Comparison of ENCODE assay signal across 9 cellular contexts in genomic region chr3:48636149-48636548, GRCh38. TPM values are rescaled to one million over a fixed set of nuclear protein-coding genes. Genes with fewer than 3 reads are reported as not detected.
DNase-seq lines count a peak whose midpoint lies in the region; ATAC-seq and TF ChIP-seq lines count a peak whose summit lies in the region.
"Had no signal": no experiment of that assay in that cellular context is flagged by ENCODE, and none has a peak within 500 bp of the region (broad histone marks: within the 10 kb centered on the region; RNA-seq: fewer than 3 reads in every experiment).

No MANE protein-coding gene starts in this region.

- no peaks in the 10 kb centered on the region for H3K9me3 ChIP-seq in body of pancreas
- H3K9me3 ChIP-seq in lower lobe of right lung: no peaks in the 10 kb centered on the region
- no peaks in the 10 kb centered on the region for H3K9me3 ChIP-seq in tibial nerve

- no peak for DNase-seq in activated naive CD4-positive, alpha-beta T cell treated with anti-CD3 and anti-CD28 coated beads for 36 hours
- DNase-seq in activated naive CD4-positive, alpha-beta T cell (lab: John Stamatoyannopoulos, UW): no peak
- DNase-seq in body of pancreas (no peak), lower lobe of right lung (no peak), tibial nerve (ENCODE audit: low spot score in 2 of 2) (no peak), C1 segment of cervical spinal cord (lab: John Stamatoyannopoulos, UW) (no peak)

- peak overlapping the region; percentile 30 to 44 for H3K4me3 ChIP-seq in body of pancreas
- H3K4me3 ChIP-seq in lower lobe of right lung: peak overlapping the region; percentile 100
- H3K4me3 ChIP-seq in tibial nerve: peak overlapping the region; percentile 68 to 88 (median 80)

- ATAC-seq in body of pancreas (no peak), lower lobe of right lung (no peak), HG03108 (IDR thresholded peaks at IDR 0.05; ENCODE audit: unreplicated experiment) (no peak), GM21390 (IDR thresholded peaks at IDR 0.05; ENCODE audit: unreplicated experiment) (no peak)

- H3K4me1 Mint-ChIP-seq in activated naive CD4-positive, alpha-beta T cell treated with anti-CD3 and anti-CD28 coated beads for 36 hours (ENCODE audit: low read depth): peaks cover 18% of the 10 kb centered on the region

- intact Hi-C loops in activated naive CD4-positive, alpha-beta T cell treated with anti-CD3 and anti-CD28 coated beads for 36 hours (cut with micrococcal nuclease): loop anchor here (10.0 kb wide), 1 partner anchor 191 kb away; the partner anchor contains the start of genes ATRIP, CCDC51 and TMA7
- intact Hi-C loops in body of pancreas (cut with DNase I) (no loop called here), lower lobe of right lung (cut with DNase I) (no loop called here)

- TF ChIP-seq CTCF in body of pancreas (IDR thresholded peaks at IDR 0.05): no peak
- no peak for TF ChIP-seq CTCF in lower lobe of right lung (IDR thresholded peaks at IDR 0.05)
- TF ChIP-seq CTCF in tibial nerve (IDR thresholded peaks at IDR 0.05): no peak

- peak overlapping the region; percentile 89 for H3K4me3 Mint-ChIP-seq in activated naive CD4-positive, alpha-beta T cell treated with anti-CD3 and anti-CD28 coated beads for 36 hours

- TF ChIP-seq POLR2A in body of pancreas (IDR thresholded peaks at IDR 0.05): no peak
- no peak for TF ChIP-seq POLR2A in tibial nerve (IDR thresholded peaks at IDR 0.05)

- H3K27me3 Mint-ChIP-seq in activated naive CD4-positive, alpha-beta T cell treated with anti-CD3 and anti-CD28 coated beads for 36 hours (ENCODE audit: low read depth): no peaks in the 10 kb centered on the region

- H3K36me3 ChIP-seq in body of pancreas (replicated peaks in 1 of 2; ENCODE audit: insufficient read depth in 1 of 2, low read depth in 2 of 2): no peaks in the 10 kb centered on the region
- H3K36me3 ChIP-seq in lower lobe of right lung: peaks cover 19% of the 10 kb centered on the region
- H3K36me3 ChIP-seq in tibial nerve: peaks cover 0 to 35% (median 0%) of the 10 kb centered on the region in 3 donors

- H3K27ac ChIP-seq in body of pancreas (peak overlapping the region in 3 of 4 donors; percentile 57 to 72 (median 67)), lower lobe of right lung (peak overlapping the region; percentile 85), tibial nerve (peak overlapping the region in 3 of 4 donors; percentile 75 to 92 (median 77))

- TF ChIP-seq EP300 in tibial nerve (IDR thresholded peaks at IDR 0.05): no peak

- no peaks in the 10 kb centered on the region for H3K27me3 ChIP-seq in body of pancreas
- H3K27me3 ChIP-seq in lower lobe of right lung (ENCODE audit: low read depth): no peaks in the 10 kb centered on the region
- H3K27me3 ChIP-seq in tibial nerve: no peaks in the 10 kb centered on the region

- H3K27ac Mint-ChIP-seq in activated naive CD4-positive, alpha-beta T cell treated with anti-CD3 and anti-CD28 coated beads for 36 hours: no peak overlapping the region

- WGBS in body of pancreas, 2 donors: 33 to 42% methylated on average over 7 to 8 of the region's 8 CpGs
- 26 to 27% methylated on average over 8 of the region's 8 CpGs for WGBS in tibial nerve, 2 donors

- H3K4me1 ChIP-seq in body of pancreas: peaks cover 19% of the 10 kb centered on the region
- H3K4me1 ChIP-seq in lower lobe of right lung: peaks cover 20% of the 10 kb centered on the region
- peaks cover 0 to 27% (median 19%) of the 10 kb centered on the region in 4 donors for H3K4me1 ChIP-seq in tibial nerve

- H3K9me3 Mint-ChIP-seq in activated naive CD4-positive, alpha-beta T cell treated with anti-CD3 and anti-CD28 coated beads for 36 hours: no peaks in the 10 kb centered on the region

- CTCF ChIA-PET in activated naive CD4-positive, alpha-beta T cell treated with anti-CD3 and anti-CD28 coated beads for 36 hours (lab: Charles Lee): interaction anchor here (0.8 to 3.9 kb wide), 12 partner anchors 13 to 292 kb away, joined by 3 to 22 read pairs (median 5); partner anchors contain the start of genes PRKAR2A and UQCRC1

- H3K36me3 Mint-ChIP-seq in activated naive CD4-positive, alpha-beta T cell treated with anti-CD3 and anti-CD28 coated beads for 36 hours (ENCODE audit: low read depth): peaks cover 3% of the 10 kb centered on the region

RNA-seq across cellular contexts. Expression of gene SLC26A6, which starts 0.9 kb away (rescaled TPM):
- 10 to 100 TPM; 24.3 to 24.7 TPM for total RNA-seq in activated naive CD4-positive, alpha-beta T cell treated with anti-CD3 and anti-CD28 coated beads for 36 hours
- 10 to 100 TPM; 17.8 to 35.0 TPM for total RNA-seq in body of pancreas
- 20.8 TPM for total RNA-seq in lower lobe of right lung
- total RNA-seq in tibial nerve: 10 to 100 TPM; 13.8 to 26.4 (median 15.9) TPM

RNA-seq across cellular contexts. Expression of gene TMEM89, which starts 14.6 kb away (rescaled TPM):
- total RNA-seq in activated naive CD4-positive, alpha-beta T cell treated with anti-CD3 and anti-CD28 coated beads for 36 hours: not detected
- not detected for total RNA-seq in body of pancreas
- not detected for total RNA-seq in lower lobe of right lung
- not detected for total RNA-seq in tibial nerve
- total RNA-seq: HT-29 had no signal

RNA-seq across cellular contexts. Expression of gene CELSR3, which starts 26.5 kb away (rescaled TPM):
- 1 to 10 TPM; 4.9 to 5.1 TPM for total RNA-seq in activated naive CD4-positive, alpha-beta T cell treated with anti-CD3 and anti-CD28 coated beads for 36 hours
- total RNA-seq in body of pancreas: 1 to 10 TPM in 1 of 2 donors, under 1 TPM in 1; 0.66 to 2.6 TPM
- 1.0 TPM for total RNA-seq in lower lobe of right lung
- 10 to 100 TPM in 1 of 4 donors, 1 to 10 TPM in 2, under 1 TPM in 1; 0.87 to 13.5 (median 1.5) TPM for total RNA-seq in tibial nerve

RNA-seq across cellular contexts. Expression of gene UQCRC1, which starts 26.7 kb away (rescaled TPM):
- total RNA-seq in activated naive CD4-positive, alpha-beta T cell treated with anti-CD3 and anti-CD28 coated beads for 36 hours: 100 to 1,000 TPM; 211 to 232 TPM
- 100 to 1,000 TPM in 1 of 2 donors, 10 to 100 TPM in 1; 92.9 to 161 TPM for total RNA-seq in body of pancreas
- 121 TPM for total RNA-seq in lower lobe of right lung
- 100 to 1,000 TPM; 143 to 196 (median 186) TPM for total RNA-seq in tibial nerve

RNA-seq across cellular contexts. Expression of gene COL7A1, which starts 41.0 kb away (rescaled TPM):
- total RNA-seq in activated naive CD4-positive, alpha-beta T cell treated with anti-CD3 and anti-CD28 coated beads for 36 hours: 1 to 10 TPM in 1 of 2 experiments, under 1 TPM in 1; 0.84 to 1.0 TPM
- total RNA-seq in body of pancreas (1 to 10 TPM in 1 of 2 donors, under 1 TPM in 1; 0.52 to 2.3 TPM), lower lobe of right lung (2.6 TPM), tibial nerve (10 to 100 TPM in 3 of 4 donors, 1 to 10 TPM in 1; 3.1 to 15.7 (median 15.0) TPM)

Comparison
In these comparisons a context has a peak if more than half of its experiments do, and no peak if none do; other contexts are left out.
1. H3K4me3 ChIP-seq: peak in every context shown above with its lines; median percentile 100 in lower lobe of right lung; 80 in tibial nerve; 37 in body of pancreas.